1 cellular context compared by ENCODE assay signal in genomic region chr1:111621050-111621449, GRCh38.
TF ChIP-seq lines count a peak whose summit lies in the region.

No MANE protein-coding gene starts in this region.

TF ChIP-seq in GM23338, 12 proteins besides CTCF, POLR2A, EP300 and RAD21 (continued from another document):
- TF ChIP-seq, protein P1, sequence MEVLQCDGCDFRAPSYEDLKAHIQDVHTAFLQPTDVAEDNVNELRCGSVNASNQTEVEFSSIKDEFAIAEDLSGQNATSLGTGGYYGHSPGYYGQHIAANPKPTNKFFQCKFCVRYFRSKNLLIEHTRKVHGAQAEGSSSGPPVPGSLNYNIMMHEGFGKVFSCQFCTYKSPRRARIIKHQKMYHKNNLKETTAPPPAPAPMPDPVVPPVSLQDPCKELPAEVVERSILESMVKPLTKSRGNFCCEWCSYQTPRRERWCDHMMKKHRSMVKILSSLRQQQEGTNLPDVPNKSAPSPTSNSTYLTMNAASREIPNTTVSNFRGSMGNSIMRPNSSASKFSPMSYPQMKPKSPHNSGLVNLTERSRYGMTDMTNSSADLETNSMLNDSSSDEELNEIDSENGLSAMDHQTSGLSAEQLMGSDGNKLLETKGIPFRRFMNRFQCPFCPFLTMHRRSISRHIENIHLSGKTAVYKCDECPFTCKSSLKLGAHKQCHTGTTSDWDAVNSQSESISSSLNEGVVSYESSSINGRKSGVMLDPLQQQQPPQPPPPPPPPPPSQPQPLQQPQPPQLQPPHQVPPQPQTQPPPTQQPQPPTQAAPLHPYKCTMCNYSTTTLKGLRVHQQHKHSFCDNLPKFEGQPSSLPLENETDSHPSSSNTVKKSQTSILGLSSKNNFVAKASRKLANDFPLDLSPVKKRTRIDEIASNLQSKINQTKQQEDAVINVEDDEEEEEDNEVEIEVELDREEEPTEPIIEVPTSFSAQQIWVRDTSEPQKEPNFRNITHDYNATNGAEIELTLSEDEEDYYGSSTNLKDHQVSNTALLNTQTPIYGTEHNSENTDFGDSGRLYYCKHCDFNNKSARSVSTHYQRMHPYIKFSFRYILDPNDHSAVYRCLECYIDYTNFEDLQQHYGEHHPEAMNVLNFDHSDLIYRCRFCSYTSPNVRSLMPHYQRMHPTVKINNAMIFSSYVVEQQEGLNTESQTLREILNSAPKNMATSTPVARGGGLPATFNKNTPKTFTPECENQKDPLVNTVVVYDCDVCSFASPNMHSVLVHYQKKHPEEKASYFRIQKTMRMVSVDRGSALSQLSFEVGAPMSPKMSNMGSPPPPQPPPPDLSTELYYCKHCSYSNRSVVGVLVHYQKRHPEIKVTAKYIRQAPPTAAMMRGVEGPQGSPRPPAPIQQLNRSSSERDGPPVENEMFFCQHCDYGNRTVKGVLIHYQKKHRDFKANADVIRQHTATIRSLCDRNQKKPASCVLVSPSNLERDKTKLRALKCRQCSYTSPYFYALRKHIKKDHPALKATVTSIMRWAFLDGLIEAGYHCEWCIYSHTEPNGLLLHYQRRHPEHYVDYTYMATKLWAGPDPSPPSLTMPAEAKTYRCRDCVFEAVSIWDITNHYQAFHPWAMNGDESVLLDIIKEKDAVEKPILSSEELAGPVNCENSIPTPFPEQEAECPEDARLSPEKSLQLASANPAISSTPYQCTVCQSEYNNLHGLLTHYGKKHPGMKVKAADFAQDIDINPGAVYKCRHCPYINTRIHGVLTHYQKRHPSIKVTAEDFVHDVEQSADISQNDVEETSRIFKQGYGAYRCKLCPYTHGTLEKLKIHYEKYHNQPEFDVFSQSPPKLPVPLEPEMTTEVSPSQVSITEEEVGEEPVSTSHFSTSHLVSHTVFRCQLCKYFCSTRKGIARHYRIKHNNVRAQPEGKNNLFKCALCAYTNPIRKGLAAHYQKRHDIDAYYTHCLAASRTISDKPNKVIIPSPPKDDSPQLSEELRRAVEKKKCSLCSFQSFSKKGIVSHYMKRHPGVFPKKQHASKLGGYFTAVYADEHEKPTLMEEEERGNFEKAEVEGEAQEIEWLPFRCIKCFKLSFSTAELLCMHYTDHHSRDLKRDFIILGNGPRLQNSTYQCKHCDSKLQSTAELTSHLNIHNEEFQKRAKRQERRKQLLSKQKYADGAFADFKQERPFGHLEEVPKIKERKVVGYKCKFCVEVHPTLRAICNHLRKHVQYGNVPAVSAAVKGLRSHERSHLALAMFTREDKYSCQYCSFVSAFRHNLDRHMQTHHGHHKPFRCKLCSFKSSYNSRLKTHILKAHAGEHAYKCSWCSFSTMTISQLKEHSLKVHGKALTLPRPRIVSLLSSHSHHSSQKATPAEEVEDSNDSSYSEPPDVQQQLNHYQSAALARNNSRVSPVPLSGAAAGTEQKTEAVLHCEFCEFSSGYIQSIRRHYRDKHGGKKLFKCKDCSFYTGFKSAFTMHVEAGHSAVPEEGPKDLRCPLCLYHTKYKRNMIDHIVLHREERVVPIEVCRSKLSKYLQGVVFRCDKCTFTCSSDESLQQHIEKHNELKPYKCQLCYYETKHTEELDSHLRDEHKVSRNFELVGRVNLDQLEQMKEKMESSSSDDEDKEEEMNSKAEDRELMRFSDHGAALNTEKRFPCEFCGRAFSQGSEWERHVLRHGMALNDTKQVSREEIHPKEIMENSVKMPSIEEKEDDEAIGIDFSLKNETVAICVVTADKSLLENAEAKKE (CRISPR knock-in tag; IDR thresholded peaks at IDR 0.05) = no peak
- no peak for TF ChIP-seq EZH2phosphoT487 (IDR thresholded peaks at IDR 0.05; ENCODE audit: unreplicated experiment)
- no peak for TF ChIP-seq ETS1 (IDR thresholded peaks at IDR 0.05)
